In the genomic region with DNA sequence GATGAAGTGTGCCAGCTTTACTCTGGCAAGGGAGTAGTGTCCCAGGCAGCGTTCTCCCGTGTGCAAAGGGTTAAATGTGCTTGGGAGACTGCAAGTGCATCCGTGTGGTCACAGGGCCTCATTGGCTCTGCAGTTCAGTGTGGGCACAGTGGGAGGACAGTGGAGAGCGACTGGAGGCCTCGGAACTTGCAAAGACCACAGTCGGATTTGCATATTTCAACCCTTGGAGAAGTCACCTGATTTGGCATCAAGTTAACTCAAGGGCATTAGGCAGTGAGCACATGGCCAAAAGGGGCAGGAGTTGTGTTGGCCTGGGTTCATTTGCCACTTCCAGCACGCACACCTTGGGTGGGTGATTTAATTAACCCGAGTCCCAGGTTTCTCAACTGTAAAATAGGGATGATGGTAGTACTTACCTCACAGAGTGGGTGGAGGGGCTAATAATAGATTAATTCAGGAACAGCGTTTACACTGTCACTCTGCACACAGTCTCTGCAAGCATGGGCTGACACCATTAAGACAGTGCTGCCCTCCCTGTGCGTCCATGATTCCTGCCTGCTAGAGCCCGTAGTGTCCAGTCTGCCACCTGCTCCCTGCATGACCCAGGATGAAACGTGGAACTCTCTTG, we compare ENCODE assay signal across 11 cellular contexts. TPM values are rescaled to one million over a fixed set of nuclear protein-coding genes. Genes with fewer than 3 reads are reported as not detected.
DNase-seq lines count a peak whose midpoint lies in the region; ATAC-seq and TF ChIP-seq lines count a peak whose summit lies in the region.
"Had no signal": no experiment of that assay in that cellular context is flagged by ENCODE, and none has a peak within 500 bp of the region (broad histone marks: within the 10 kb centered on the region; RNA-seq: fewer than 3 reads in every experiment).

No MANE protein-coding gene starts in this region.

- no peak overlapping the region for H3K4me3 ChIP-seq in CD8-positive, alpha-beta memory T cell (ENCODE audit: low read length)
- H3K4me3 ChIP-seq in osteoblast (ENCODE audit: insufficient read depth, low read length), result no peak overlapping the region

- H3K27me3 ChIP-seq in CD8-positive, alpha-beta memory T cell (ENCODE audit: insufficient read depth, low read length, poor library complexity, severe bottlenecking), result no peaks in the 10 kb centered on the region
- no peaks in the 10 kb centered on the region for H3K27me3 ChIP-seq in osteoblast (ENCODE audit: insufficient read depth, low read length)

- peaks cover 0 to 1% of the 10 kb centered on the region in 2 donors for H3K27me3 Mint-ChIP-seq in CD8-positive, alpha-beta memory T cell
- no peaks in the 10 kb centered on the region for H3K27me3 Mint-ChIP-seq in IgD-negative memory B cell
- H3K27me3 Mint-ChIP-seq in brain, result no peaks in the 10 kb centered on the region
- H3K27me3 Mint-ChIP-seq in mesothelial cell of epicardium (ENCODE audit: low read depth), result no peaks in the 10 kb centered on the region
- H3K27me3 Mint-ChIP-seq: activated naive CD8-positive, alpha-beta T cell treated with anti-CD3 and anti-CD28 coated beads, Interleukin-2, amount 10 ng/mL, durations not matched to agents 7 days and 5 days had no signal

- no peak overlapping the region for H3K4me2 ChIP-seq in osteoblast (ENCODE audit: insufficient read depth, low read length)

- H3K9me3 ChIP-seq in CD8-positive, alpha-beta memory T cell (ENCODE audit: low read length), result no peaks in the 10 kb centered on the region
- H3K9me3 ChIP-seq in osteoblast (ENCODE audit: low read depth, low read length), result no peaks in the 10 kb centered on the region

- H2AFZ ChIP-seq in osteoblast (ENCODE audit: low read length), result no peak overlapping the region

- H3K9me3 Mint-ChIP-seq in CD8-positive, alpha-beta memory T cell, result no peaks in the 10 kb centered on the region
- H3K9me3 Mint-ChIP-seq in IgD-negative memory B cell (no peaks in the 10 kb centered on the region), brain (peaks cover 0 to 2% (median 0%) of the 10 kb centered on the region in 5 experiments), mesothelial cell of epicardium (no peaks in the 10 kb centered on the region)
- H3K9me3 Mint-ChIP-seq: activated naive CD8-positive, alpha-beta T cell treated with anti-CD3 and anti-CD28 coated beads, Interleukin-2, amount 10 ng/mL, durations not matched to agents 7 days and 5 days had no signal

- H3K4me1 Mint-ChIP-seq in CD8-positive, alpha-beta memory T cell, result peaks cover 58 to 80% (median 63%) of the 10 kb centered on the region in 3 donors
- H3K4me1 Mint-ChIP-seq in IgD-negative memory B cell, result peaks cover 57 to 77% (median 75%) of the 10 kb centered on the region in 3 donors
- peaks cover 22% of the 10 kb centered on the region for H3K4me1 Mint-ChIP-seq in brain
- H3K4me1 Mint-ChIP-seq in mesothelial cell of epicardium, result peaks cover 6% of the 10 kb centered on the region

- H4K20me1 ChIP-seq in osteoblast (ENCODE audit: insufficient read depth, low read length), result peaks cover 4% of the 10 kb centered on the region

- peaks cover 51% of the 10 kb centered on the region for H3K4me1 ChIP-seq in CD8-positive, alpha-beta memory T cell (ENCODE audit: insufficient read depth, low read length)
- peaks cover 60% of the 10 kb centered on the region for H3K4me1 ChIP-seq in osteoblast (ENCODE audit: insufficient read depth, low read length)

- no peak for ATAC-seq in HG02840 (IDR thresholded peaks at IDR 0.05; ENCODE audit: low FRiP score, unreplicated experiment)

- CTCF ChIA-PET in CD8-positive, alpha-beta memory T cell (lab: Charles Lee), result interaction anchor here (1.8 kb wide), 1 partner anchor 20 kb away, joined by 5 read pairs; no protein-coding TSS in a partner anchor

- no peak for DNase-seq in CD8-positive, alpha-beta memory T cell
- DNase-seq in osteoblast (ENCODE audit: insufficient read length, low spot score, missing footprints) (peak; percentile 46), Ammon's horn (ENCODE audit: low spot score) (no peak), mesothelial cell of epicardium (ENCODE audit: low spot score in 2 of 2, unreplicated experiment in 2 of 2) (no peak)
- DNase-seq: activated CD4-positive, alpha-beta T cell treated with anti-CD3 and anti-CD28 coated beads, Interleukin-2, amount 50 U/mL, for 48 hours; activated naive CD8-positive, alpha-beta T cell treated with anti-CD3 and anti-CD28 coated beads, Interleukin-2, amount 10 ng/mL, durations not matched to agents 7 days and 5 days; cortex of kidney; NCI-H2107 had no signal

- POLR2A ChIA-PET in CD8-positive, alpha-beta memory T cell (lab: Charles Lee), result no interaction called here

- peak overlapping the region in 6 of 8 donors; percentile 19 to 83 (median 68) for H3K27ac Mint-ChIP-seq in CD8-positive, alpha-beta memory T cell
- H3K27ac Mint-ChIP-seq in IgD-negative memory B cell, result peak overlapping the region; percentile 81 to 95 (median 82)
- peak overlapping the region in 4 of 5 experiments; percentile 58 to 75 (median 72) for H3K27ac Mint-ChIP-seq in brain
- H3K27ac Mint-ChIP-seq in mesothelial cell of epicardium, result no peak overlapping the region
- H3K27ac Mint-ChIP-seq: activated naive CD8-positive, alpha-beta T cell treated with anti-CD3 and anti-CD28 coated beads, Interleukin-2, amount 10 ng/mL, durations not matched to agents 7 days and 5 days had no signal

- H3K36me3 Mint-ChIP-seq in CD8-positive, alpha-beta memory T cell, result peaks cover 0 to 87% (median 1%) of the 10 kb centered on the region in 3 donors
- peaks cover 10% of the 10 kb centered on the region for H3K36me3 Mint-ChIP-seq in IgD-negative memory B cell
- peaks cover 10% of the 10 kb centered on the region for H3K36me3 Mint-ChIP-seq in brain
- H3K36me3 Mint-ChIP-seq in mesothelial cell of epicardium, result peaks cover 10% of the 10 kb centered on the region

- peaks cover 48% of the 10 kb centered on the region for H3K36me3 ChIP-seq in CD8-positive, alpha-beta memory T cell (ENCODE audit: insufficient read depth, low read length)
- H3K36me3 ChIP-seq in osteoblast (ENCODE audit: insufficient read depth, low read length), result peaks cover 7% of the 10 kb centered on the region

- no peak overlapping the region for H3K27ac ChIP-seq in CD8-positive, alpha-beta memory T cell (ENCODE audit: low read depth, low read length)
- H3K27ac ChIP-seq in osteoblast (ENCODE audit: low read depth, low read length), result peak overlapping the region; percentile 6

- H3K4me3 Mint-ChIP-seq in CD8-positive, alpha-beta memory T cell, result peak overlapping the region in 1 of 7 donors; percentile 6
- H3K4me3 Mint-ChIP-seq in IgD-negative memory B cell (peak overlapping the region; percentile 49 to 90 (median 78)), brain (peak overlapping the region in 1 of 5 experiments; percentile 55), mesothelial cell of epicardium (no peak overlapping the region)
- H3K4me3 Mint-ChIP-seq: activated naive CD8-positive, alpha-beta T cell treated with anti-CD3 and anti-CD28 coated beads, Interleukin-2, amount 10 ng/mL, durations not matched to agents 7 days and 5 days had no signal

- peaks cover 20% of the 10 kb centered on the region for H3K79me2 ChIP-seq in osteoblast (ENCODE audit: insufficient read depth, low read length)

- TF ChIP-seq CTCF in brain (conservative IDR thresholded peaks at IDR 0.05) (no peak), osteoblast (IDR thresholded peaks at IDR 0.05; ENCODE audit: extremely low read depth, low read depth, low read length) (no peak), mesothelial cell of epicardium (IDR thresholded peaks at IDR 0.05; ENCODE audit: unreplicated experiment) (no peak)

RNA-seq across cellular contexts. Expression of gene JADE2, which starts 22.6 kb away (rescaled TPM):
- 100 to 1,000 TPM; 105 to 107 TPM for total RNA-seq in CD8-positive, alpha-beta memory T cell
- 47.1 TPM for polyA plus RNA-seq in CD8-positive, alpha-beta memory T cell
- polyA plus RNA-seq in IgD-negative memory B cell (46.7 TPM), brain (ENCODE audit: insufficient read depth, low read depth, low replicate concordance) (12.1 TPM)
- total RNA-seq in osteoblast (22.7 and 26.8 TPM in 2 replicates), mesothelial cell of epicardium (24.7 to 26.4 TPM (median 25.2 TPM) in 3 replicates)
